ENCODE assay signal across 10 cellular contexts in the genomic region with DNA sequence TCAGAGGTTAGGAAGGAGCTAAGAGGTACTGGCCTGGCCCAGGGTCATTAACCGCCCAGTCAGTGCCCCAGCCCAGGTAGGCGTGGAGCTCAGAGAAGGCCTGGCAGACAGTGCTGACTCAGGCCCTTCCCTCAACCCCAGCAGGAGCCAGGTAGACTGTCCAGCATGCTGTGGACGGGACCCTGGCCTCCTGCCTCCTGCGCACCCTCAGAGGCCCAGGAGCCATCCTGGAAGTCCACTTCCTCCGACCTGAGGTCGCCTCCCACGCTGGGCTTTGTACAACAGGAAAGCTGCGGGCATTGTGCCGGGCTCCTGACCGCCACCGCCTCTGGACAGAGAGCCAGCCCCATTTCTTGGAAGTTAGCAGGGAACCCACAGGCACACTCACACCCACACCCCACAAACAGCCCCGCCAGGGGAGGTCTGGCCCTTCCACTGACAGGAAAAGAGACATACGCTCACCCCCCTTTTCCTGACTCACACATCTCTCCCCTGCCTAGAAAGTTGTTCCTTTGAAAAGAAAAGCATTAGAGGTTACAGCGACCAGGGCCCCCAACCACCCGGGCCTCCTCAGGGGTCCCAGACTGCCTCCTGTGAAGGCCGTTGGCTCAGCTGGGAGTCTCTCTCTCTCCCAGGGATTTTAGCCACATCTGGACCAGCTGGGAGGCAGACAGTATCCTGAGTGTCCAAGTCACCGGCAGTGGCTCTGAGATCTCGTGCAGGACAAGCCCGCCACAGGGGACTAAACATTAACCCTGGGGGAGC. TPM values are rescaled to one million over a fixed set of nuclear protein-coding genes. Genes with fewer than 3 reads are reported as not detected.
A peak's percentile ranks its signal among the peaks of the same experiment; 100 is the strongest.
DNase-seq lines count a peak whose midpoint lies in the region; ATAC-seq and TF ChIP-seq lines count a peak whose summit lies in the region.
"Had no signal": no experiment of that assay in that cellular context is flagged by ENCODE, and none has a peak within 500 bp of the region (broad histone marks: within the 10 kb centered on the region; RNA-seq: fewer than 3 reads in every experiment).

No MANE protein-coding gene starts in this region.

- no peak overlapping the region for H2BK120ac ChIP-seq in mesendoderm (ENCODE audit: low read depth, low read length)

- H3K9ac ChIP-seq in mesendoderm (ENCODE audit: low read length), result no peak overlapping the region

- H3K56ac ChIP-seq in mesendoderm (ENCODE audit: low read length), result no peak overlapping the region

- no peaks in the 10 kb centered on the region for H3K79me2 ChIP-seq in mesendoderm (ENCODE audit: control insufficient read depth, insufficient read depth, low read length)

- no peak overlapping the region for H2BK5ac ChIP-seq in mesendoderm (ENCODE audit: low read length)

- H3K18ac ChIP-seq in mesendoderm (ENCODE audit: low read length), result no peak overlapping the region

- H3K4me3 ChIP-seq in adrenal gland, result peak overlapping the region in 1 of 4 donors; percentile 9
- H3K4me3 ChIP-seq in MG63, result no peak overlapping the region
- H3K4me3 ChIP-seq in mesendoderm (ENCODE audit: low read length), result no peak overlapping the region

- no peak for TF ChIP-seq POLR2A in adrenal gland (IDR thresholded peaks at IDR 0.05)

- TF ChIP-seq CTCF in adrenal gland (IDR thresholded peaks at IDR 0.05), result no peak

- H3K79me1 ChIP-seq in mesendoderm (ENCODE audit: low read length), result no peaks in the 10 kb centered on the region

- no peaks in the 10 kb centered on the region for H3K27me3 ChIP-seq in adrenal gland
- H3K27me3 ChIP-seq in MG63, result no peaks in the 10 kb centered on the region
- no peaks in the 10 kb centered on the region for H3K27me3 ChIP-seq in mesendoderm (ENCODE audit: insufficient read depth, low read length, poor library complexity)

- H4K5ac ChIP-seq in mesendoderm (ENCODE audit: low read length), result no peak overlapping the region

- H3K36me3 ChIP-seq in KOPT-K1 (ENCODE audit: insufficient read depth, low read length) (peaks cover 33% of the 10 kb centered on the region; the same call in 1 of the 2 replicates), adrenal gland (replicated peaks in 1 of 2) (peaks cover 0 to 36% of the 10 kb centered on the region in 2 donors), MG63 (peaks cover 32% of the 10 kb centered on the region), mesendoderm (ENCODE audit: control insufficient read depth, insufficient read depth, low read length) (no peaks in the 10 kb centered on the region)

- H2BK15ac ChIP-seq in mesendoderm (replicated peaks; ENCODE audit: low read depth), result no peak overlapping the region

- H2AK5ac ChIP-seq in mesendoderm (ENCODE audit: low read length), result no peak overlapping the region

- H4K8ac ChIP-seq in mesendoderm (ENCODE audit: low read depth, low read length), result no peak overlapping the region

- ATAC-seq in stimulated activated naive CD8-positive, alpha-beta T cell treated with anti-CD3 and anti-CD28 coated beads, Interleukin-15, Interleukin-2, amounts not matched to agents 100 U/mL and 50 U/mL, for 24 hours, result no peak
- no peak for ATAC-seq in HG02623 (IDR thresholded peaks at IDR 0.05; ENCODE audit: unreplicated experiment)

- DNase-seq in adrenal gland (peak; percentile 63 to 84 (median 73)), kidney tubule cell (ENCODE audit: low spot score) (peak; percentile 48), NAMALWA (ENCODE audit: low spot score) (no peak), MG63 (no peak), mesendoderm (no peak)
- DNase-seq in stimulated activated naive CD8-positive, alpha-beta T cell treated with anti-CD3 and anti-CD28 coated beads, Interleukin-15, Interleukin-2, amounts not matched to agents 100 U/mL and 50 U/mL, for 24 hours, result peak; percentile 40
- DNase-seq: NCI-H526 treated with DMSO at 0.1 percent for 48 hours; stimulated activated CD4-positive, alpha-beta T cell treated with anti-CD3 and anti-CD28 coated beads, Interleukin-2, amount 100 ng/mL, for 48 hours had no signal

- H3K4ac ChIP-seq in mesendoderm (ENCODE audit: low read depth, low read length), result no peak overlapping the region

- H3K9me3 ChIP-seq in KOPT-K1 (ENCODE audit: insufficient read depth, low read length, poor library complexity, severe bottlenecking) (no peaks in the 10 kb centered on the region), adrenal gland (replicated peaks in 1 of 3) (no peaks in the 10 kb centered on the region), MG63 (no peaks in the 10 kb centered on the region)

- H3K23ac ChIP-seq in mesendoderm (ENCODE audit: low read length), result no peak overlapping the region

- no peak overlapping the region for H3K4me2 ChIP-seq in mesendoderm (ENCODE audit: low read length)

- H3K27ac ChIP-seq in KOPT-K1 (ENCODE audit: low read depth, low read length, poor library complexity, severe bottlenecking), result peak overlapping the region; percentile 59
- H3K27ac ChIP-seq in adrenal gland, result peak overlapping the region; percentile 71 to 96 (median 85)
- H3K27ac ChIP-seq in mesendoderm (ENCODE audit: low read depth, low read length), result no peak overlapping the region

- 36 to 47% (median 38%) methylated on average over 2 to 19 of the region's 19 CpGs for WGBS in adrenal gland, 4 donors
- no CpG with 5 or more reads among the region's 19 CpGs for WGBS in mesendoderm (ENCODE audit: extremely low coverage, insufficient coverage, low lambda C conversion rate)

- H3K4me1 ChIP-seq in adrenal gland (replicated peaks in 1 of 2) (peaks cover 56 to 66% of the 10 kb centered on the region in 2 donors), mesendoderm (ENCODE audit: control insufficient read depth, low read depth, low read length) (no peaks in the 10 kb centered on the region)

- intact Hi-C loops in adrenal gland (cut with DNase I), result no loop called here

RNA-seq across cellular contexts. Expression of a gene that starts 7.7 kb away (rescaled TPM):
- total RNA-seq in adrenal gland, result 100 to 1,000 TPM in 1 of 8 donors, 10 to 100 TPM in 7; 38.9 to 104 (median 67.5) TPM
- 100 to 1,000 TPM in 1 of 3 donors, 10 to 100 TPM in 2; 21.3 to 170 (median 97.8) TPM for polyA plus RNA-seq in adrenal gland
- total RNA-seq in MG63 (2014; rRNA removed; shearing (Covaris generic); ENCODE audit: low replicate concordance), result 21.4 and 22.8 TPM in 2 replicates
- polyA plus RNA-seq in mesendoderm (2013, experiment 1 of 2), result 8.2 TPM
- polyA plus RNA-seq in mesendoderm (2013, experiment 2 of 2), result 9.3 TPM

RNA-seq across cellular contexts. Expression of a gene that starts 50.4 kb away (rescaled TPM):
- 10 to 100 TPM; 14.9 to 67.5 (median 39.7) TPM for total RNA-seq in adrenal gland
- 10 to 100 TPM in 2 of 3 donors, 1 to 10 TPM in 1; 6.7 to 29.0 (median 18.9) TPM for polyA plus RNA-seq in adrenal gland
- total RNA-seq in MG63 (2014; rRNA removed; shearing (Covaris generic); ENCODE audit: low replicate concordance), result 7.2 and 7.6 TPM in 2 replicates
- 3.3 TPM for polyA plus RNA-seq in mesendoderm (2013, experiment 1 of 2)
- polyA plus RNA-seq in mesendoderm (2013, experiment 2 of 2), result 3.7 TPM

RNA-seq across cellular contexts. Expression of a gene that starts 51.6 kb away (rescaled TPM):
- 1 to 10 TPM in 5 of 8 donors, under 1 TPM in 2, not detected in 1; 0.28 to 6.1 (median 1.6) TPM for total RNA-seq in adrenal gland
- 1 to 10 TPM in 2 of 3 donors, under 1 TPM in 1; 0.27 to 2.7 (median 2.4) TPM for polyA plus RNA-seq in adrenal gland
- 1.0 TPM in 1 of 2 replicates, not detected in the other for total RNA-seq in MG63 (2014; rRNA removed; shearing (Covaris generic); ENCODE audit: low replicate concordance)
- polyA plus RNA-seq in mesendoderm (2013, experiment 1 of 2), result 1.3 TPM
- polyA plus RNA-seq in mesendoderm (2013, experiment 2 of 2), result 1.4 TPM

Comparison
In these comparisons a context has a peak if more than half of its experiments do, and no peak if none do; other contexts are left out.
1. DNase-seq: peak in adrenal gland (7 of 7), kidney tubule cell (single experiment) and stimulated activated naive CD8-positive, alpha-beta T cell treated with anti-CD3 and anti-CD28 coated beads, Interleukin-15, Interleukin-2, amounts not matched to agents 100 U/mL and 50 U/mL, for 24 hours (single experiment); none in NAMALWA (single experiment), MG63 (single experiment) and mesendoderm (single experiment).